Comparison of ENCODE assay signal across 13 cellular contexts in the genomic region with DNA sequence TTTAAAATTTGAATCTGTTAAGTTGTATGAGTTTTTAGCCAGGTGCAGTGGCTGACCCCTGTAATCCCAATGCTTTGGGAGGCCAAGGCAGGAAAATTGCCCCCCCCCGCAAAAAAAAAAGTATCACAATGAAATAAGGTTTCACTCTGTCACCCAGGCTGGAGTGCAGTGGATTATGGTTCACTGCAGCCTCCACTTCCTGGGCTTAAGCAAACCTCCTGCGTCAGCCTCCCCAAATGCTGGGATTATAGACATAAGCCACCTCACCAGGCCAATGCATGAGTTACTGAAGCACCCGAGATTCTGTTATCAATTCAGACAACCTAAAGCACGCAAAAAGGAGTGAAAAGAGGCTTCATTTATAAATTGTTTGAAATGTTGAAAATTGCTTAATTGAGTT. TPM values are rescaled to one million over a fixed set of nuclear protein-coding genes. Genes with fewer than 3 reads are reported as not detected.
DNase-seq lines count a peak whose midpoint lies in the region; ATAC-seq and TF ChIP-seq lines count a peak whose summit lies in the region.
"Had no signal": no experiment of that assay in that cellular context is flagged by ENCODE, and none has a peak within 500 bp of the region (broad histone marks: within the 10 kb centered on the region; RNA-seq: fewer than 3 reads in every experiment).

No MANE protein-coding gene starts in this region.

- POLR2A ChIA-PET in CD8-positive, alpha-beta T cell (lab: Charles Lee), result no interaction called here

- peaks cover 3% of the 10 kb centered on the region for H3K36me3 Mint-ChIP-seq in CD8-positive, alpha-beta T cell
- peaks cover 5% of the 10 kb centered on the region for H3K36me3 Mint-ChIP-seq in activated T-helper 17 cell treated with anti-CD3 and anti-CD28 coated beads, Interleukin-2, amount 50 U/mL, for 72 hours (ENCODE audit: low read depth)
- H3K36me3 Mint-ChIP-seq in neural crest cell (ENCODE audit: low read depth), result no peaks in the 10 kb centered on the region
- no peaks in the 10 kb centered on the region for H3K36me3 Mint-ChIP-seq in type B pancreatic cell

- no peaks in the 10 kb centered on the region for H3K9me3 ChIP-seq in CD8-positive, alpha-beta T cell (ENCODE audit: low read length)
- no peaks in the 10 kb centered on the region for H3K9me3 ChIP-seq in psoas muscle
- H3K9me3 ChIP-seq: A549, BE2C, HAP-1 had no signal

- intact Hi-C loops in CD8-positive, alpha-beta T cell (cut with DNase I, micrococcal nuclease), result loop anchor here in 1 of 2 experiments (5.0 kb wide), 1 partner anchor 376 kb away; the partner anchor contains the start of genes HRAS and LRRC56
- intact Hi-C loops in sciatic nerve (cut with DNase I) (no loop called here), psoas muscle (cut with DNase I) (loop anchor here in 1 of 2 donors (5.0 kb wide), 2 partner anchors 64 to 66 kb away; no protein-coding TSS in a partner anchor)

- peaks cover 16% of the 10 kb centered on the region for H3K4me1 ChIP-seq in CD8-positive, alpha-beta T cell (ENCODE audit: insufficient read depth, low read length)
- H3K4me1 ChIP-seq in psoas muscle, result peaks cover 15% of the 10 kb centered on the region
- H3K4me1 ChIP-seq: BE2C had no signal

- no peak overlapping the region for H3K4me3 ChIP-seq in CD8-positive, alpha-beta T cell (ENCODE audit: low read depth, low read length)
- H3K4me3 ChIP-seq in psoas muscle, result no peak overlapping the region
- H3K4me3 ChIP-seq: A549, HAP-1 had no signal

- no peak overlapping the region for H3K27ac Mint-ChIP-seq in CD8-positive, alpha-beta T cell
- H3K27ac Mint-ChIP-seq in activated T-helper 17 cell treated with anti-CD3 and anti-CD28 coated beads, Interleukin-2, amount 50 U/mL, for 72 hours, result no peak overlapping the region
- no peak overlapping the region for H3K27ac Mint-ChIP-seq in neural crest cell (ENCODE audit: unreplicated experiment)
- no peak overlapping the region for H3K27ac Mint-ChIP-seq in type B pancreatic cell

- H3K4me1 Mint-ChIP-seq in CD8-positive, alpha-beta T cell (ENCODE audit: low read depth), result peaks cover 20% of the 10 kb centered on the region
- peaks cover 10% of the 10 kb centered on the region for H3K4me1 Mint-ChIP-seq in activated T-helper 17 cell treated with anti-CD3 and anti-CD28 coated beads, Interleukin-2, amount 50 U/mL, for 72 hours
- H3K4me1 Mint-ChIP-seq in neural crest cell (peaks cover 13% of the 10 kb centered on the region), type B pancreatic cell (ENCODE audit: unreplicated experiment) (peaks cover 15% of the 10 kb centered on the region)

- H3K4me3 Mint-ChIP-seq in CD8-positive, alpha-beta T cell, result peak overlapping the region; percentile 5
- peak overlapping the region; percentile 31 for H3K4me3 Mint-ChIP-seq in activated T-helper 17 cell treated with anti-CD3 and anti-CD28 coated beads, Interleukin-2, amount 50 U/mL, for 72 hours
- peak overlapping the region; percentile 84 for H3K4me3 Mint-ChIP-seq in neural crest cell
- peak overlapping the region; percentile 14 for H3K4me3 Mint-ChIP-seq in type B pancreatic cell

- no peaks in the 10 kb centered on the region for H3K36me3 ChIP-seq in CD8-positive, alpha-beta T cell (ENCODE audit: insufficient read depth, low read length)
- no peaks in the 10 kb centered on the region for H3K36me3 ChIP-seq in psoas muscle (ENCODE audit: insufficient read depth in 1 of 2, low read depth in 1 of 2)
- H3K36me3 ChIP-seq: BE2C had no signal

- 88 to 94% (median 91%) methylated on average over 4 of the region's 4 CpGs for WGBS in psoas muscle, 3 donors

- no peak for DNase-seq in CD8-positive, alpha-beta T cell
- DNase-seq in neural crest cell (ENCODE audit: low read depth, low spot score) (no peak), type B pancreatic cell (ENCODE audit: extremely low spot score, unreplicated experiment) (no peak), sciatic nerve (ENCODE audit: low spot score) (no peak), NCI-H146 treated with DMSO at 0.1 percent for 48 hours (lab: John Stamatoyannopoulos, UW; ENCODE audit: unreplicated experiment) (no peak), psoas muscle (no peak)
- DNase-seq: BE2C, DMS53, GF-D8 had no signal

- H3K27me3 Mint-ChIP-seq in CD8-positive, alpha-beta T cell (ENCODE audit: low read depth), result no peaks in the 10 kb centered on the region
- no peaks in the 10 kb centered on the region for H3K27me3 Mint-ChIP-seq in activated T-helper 17 cell treated with anti-CD3 and anti-CD28 coated beads, Interleukin-2, amount 50 U/mL, for 72 hours
- no peaks in the 10 kb centered on the region for H3K27me3 Mint-ChIP-seq in neural crest cell (ENCODE audit: low read depth)
- H3K27me3 Mint-ChIP-seq in type B pancreatic cell, result no peaks in the 10 kb centered on the region

- ATAC-seq in CD8-positive, alpha-beta T cell, result no peak
- no peak for ATAC-seq in activated T-helper 17 cell treated with anti-CD3 and anti-CD28 coated beads, Interleukin-2, amount 50 U/mL, for 72 hours (replicated peaks)
- ATAC-seq in sciatic nerve (no peak), psoas muscle (no peak)
- ATAC-seq: A549 had no signal

- H3K27ac ChIP-seq in CD8-positive, alpha-beta T cell (ENCODE audit: low read depth, low read length), result no peak overlapping the region
- no peak overlapping the region for H3K27ac ChIP-seq in psoas muscle
- H3K27ac ChIP-seq: A549, C4-2B had no signal

- CTCF ChIA-PET in CD8-positive, alpha-beta T cell (lab: Charles Lee), result no interaction called here

- no peaks in the 10 kb centered on the region for H3K9me3 Mint-ChIP-seq in CD8-positive, alpha-beta T cell
- H3K9me3 Mint-ChIP-seq in activated T-helper 17 cell treated with anti-CD3 and anti-CD28 coated beads, Interleukin-2, amount 50 U/mL, for 72 hours, result no peaks in the 10 kb centered on the region
- no peaks in the 10 kb centered on the region for H3K9me3 Mint-ChIP-seq in neural crest cell
- H3K9me3 Mint-ChIP-seq in type B pancreatic cell, result no peaks in the 10 kb centered on the region

- no peaks in the 10 kb centered on the region for H3K27me3 ChIP-seq in CD8-positive, alpha-beta T cell (ENCODE audit: insufficient read depth, low read length)
- no peaks in the 10 kb centered on the region for H3K27me3 ChIP-seq in psoas muscle (ENCODE audit: insufficient read depth in 3 of 3, low read length in 2 of 3)
- H3K27me3 ChIP-seq: BE2C had no signal

- TF ChIP-seq CTCF in CD8-positive, alpha-beta T cell (IDR thresholded peaks at IDR 0.05), result no peak
- TF ChIP-seq CTCF in neural crest cell (conservative IDR thresholded peaks at IDR 0.05) (no peak), type B pancreatic cell (conservative IDR thresholded peaks at IDR 0.05) (no peak), psoas muscle (IDR thresholded peaks at IDR 0.05) (no peak)

RNA-seq across cellular contexts. Expression of gene CHID1, which starts 2.4 kb away (rescaled TPM):
- 10 to 100 TPM; 16.0 to 18.1 TPM for total RNA-seq in CD8-positive, alpha-beta T cell
- 10 to 100 TPM; 71.9 to 72.6 TPM for total RNA-seq in activated T-helper 17 cell treated with anti-CD3 and anti-CD28 coated beads, Interleukin-2, amount 50 U/mL, for 72 hours
- total RNA-seq in neural crest cell, result 81.8 and 82.4 TPM in 2 replicates
- 98.9 and 100 TPM in 2 replicates for total RNA-seq in type B pancreatic cell (ENCODE audit: low replicate concordance)
- 59.4 TPM for total RNA-seq in sciatic nerve
- 10 to 100 TPM; 31.2 to 44.5 (median 34.7) TPM for total RNA-seq in psoas muscle
- 10 to 100 TPM; 25.5 to 40.4 (median 28.3) TPM for polyA plus RNA-seq in psoas muscle

RNA-seq across cellular contexts. Expression of gene AP2A2, which starts 12.6 kb away (rescaled TPM):
- total RNA-seq in CD8-positive, alpha-beta T cell, result 10 to 100 TPM; 38.6 to 44.3 TPM
- 10 to 100 TPM; 69.1 to 76.2 TPM for total RNA-seq in activated T-helper 17 cell treated with anti-CD3 and anti-CD28 coated beads, Interleukin-2, amount 50 U/mL, for 72 hours
- total RNA-seq in neural crest cell, result 75.5 and 78.1 TPM in 2 replicates
- total RNA-seq in type B pancreatic cell (ENCODE audit: low replicate concordance), result 82.6 and 109 TPM in 2 replicates
- total RNA-seq in sciatic nerve, result 119 TPM
- total RNA-seq in psoas muscle, result 10 to 100 TPM; 26.5 to 31.4 (median 27.7) TPM
- polyA plus RNA-seq in psoas muscle, result 10 to 100 TPM; 15.9 to 21.7 (median 19.8) TPM

Comparison
In these comparisons a context has a peak if more than half of its experiments do, and no peak if none do; other contexts are left out.
1. H3K4me3 Mint-ChIP-seq: peak in every context shown above with its lines; median percentile 84 in neural crest cell; 31 in activated T-helper 17 cell treated with anti-CD3 and anti-CD28 coated beads, Interleukin-2, amount 50 U/mL, for 72 hours; 14 in type B pancreatic cell; 5 in CD8-positive, alpha-beta T cell.